Comparison of ENCODE assay signal across 20 cellular contexts in the genomic region with DNA sequence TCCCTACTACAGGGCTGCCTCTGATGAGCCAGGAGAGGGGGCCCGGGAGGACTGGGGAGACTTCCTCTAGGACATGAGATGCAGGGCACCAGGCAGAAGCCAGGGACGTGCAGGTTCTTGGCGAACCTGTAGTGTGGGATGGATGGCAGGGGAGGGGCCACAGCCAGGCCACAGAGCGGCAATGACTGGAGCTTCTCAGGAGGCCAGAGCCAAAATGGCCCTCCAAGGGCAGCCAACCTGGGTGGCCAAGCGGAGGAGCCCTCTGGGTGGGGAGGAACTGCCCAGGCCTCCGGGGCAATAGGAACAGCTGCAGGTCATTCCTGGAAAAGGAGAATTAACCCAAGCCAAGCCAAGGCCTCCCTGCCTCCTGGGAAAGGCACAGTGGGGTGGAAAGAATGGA.
"Had no signal": no experiment of that assay in that cellular context is flagged by ENCODE, and none has a peak within 500 bp of the region (broad histone marks: within the 10 kb centered on the region; RNA-seq: fewer than 3 reads in every experiment).

No MANE protein-coding gene starts in this region.

- H3K9me3 Mint-ChIP-seq: dendritic cell treated with granulocyte-macrophage colony-stimulating factor and Interleukin-4, amounts not matched to agents 40 ng/mL and 50 ng/mL, for 4 days; effector memory CD8-positive, alpha-beta T cell; naive thymus-derived CD8-positive, alpha-beta T cell; stimulated activated memory B cell treated with anti-CD40 and anti-IgM and Interleukin-4, amounts not matched to agents 10 μg/mL and 1 μg/mL and 100 μg/mL, for 72 hours; stimulated activated naive CD8-positive, alpha-beta T cell treated with anti-CD3 and anti-CD28 coated beads, Interleukin-15, Interleukin-2, amounts not matched to agents 100 ng/mL and 50 ng/mL, for 24 hours had no signal

- H3K27me3 Mint-ChIP-seq: naive thymus-derived CD8-positive, alpha-beta T cell; stimulated activated memory B cell treated with anti-CD40 and anti-IgM and Interleukin-4, amounts not matched to agents 10 μg/mL and 1 μg/mL and 100 μg/mL, for 72 hours; stimulated activated naive CD8-positive, alpha-beta T cell treated with anti-CD3 and anti-CD28 coated beads, Interleukin-15, Interleukin-2, amounts not matched to agents 100 ng/mL and 50 ng/mL, for 24 hours had no signal

- H3K4me1 ChIP-seq: spleen had no signal

- H3K9me3 ChIP-seq: mucosa of descending colon, ovary, spleen had no signal

- DNase-seq: cerebellar nuclear complex; effector memory CD8-positive, alpha-beta T cell; foreskin keratinocyte; kidney glomerular epithelial cell; mucosa of descending colon; naive thymus-derived CD8-positive, alpha-beta T cell; nucleus accumbens; right cardiac atrium; spleen; stimulated activated CD4-positive, alpha-beta T cell treated with anti-CD3 and anti-CD28 coated beads, Interleukin-15, amount 100 ng/mL, for 24 hours; stimulated activated CD4-positive, alpha-beta T cell treated with anti-CD3 and anti-CD28 coated beads, Interleukin-1b, Interleukin-23, amount 100 ng/mL, for 48 hours; stimulated activated CD4-positive, alpha-beta T cell treated with anti-CD3 and anti-CD28 coated beads, Interleukin-4, amount 100 ng/mL, for 24 hours; trophoblast cell had no signal

- H3K36me3 ChIP-seq: ovary, spleen had no signal

- H3K79me2 ChIP-seq: hepatocyte had no signal

- H3K27ac ChIP-seq: foreskin keratinocyte, hepatocyte, ovary, spleen had no signal

- H3K4me3 ChIP-seq: hepatocyte, mucosa of descending colon, ovary, spleen had no signal

- H3K36me3 Mint-ChIP-seq: naive thymus-derived CD8-positive, alpha-beta T cell; stimulated activated memory B cell treated with anti-CD40 and anti-IgM and Interleukin-4, amounts not matched to agents 10 μg/mL and 1 μg/mL and 100 μg/mL, for 72 hours had no signal

- ATAC-seq: effector memory CD8-positive, alpha-beta T cell; foreskin keratinocyte; mucosa of descending colon; naive thymus-derived CD8-positive, alpha-beta T cell; right cardiac atrium; stimulated activated memory B cell treated with anti-CD40 and anti-IgM and Interleukin-4, amounts not matched to agents 10 μg/mL and 1 μg/mL and 100 μg/mL, for 72 hours had no signal

- FAIRE-seq: colon had no signal

- H3K27ac Mint-ChIP-seq: dendritic cell treated with granulocyte-macrophage colony-stimulating factor and Interleukin-4, amounts not matched to agents 40 ng/mL and 50 ng/mL, for 4 days; effector memory CD8-positive, alpha-beta T cell; progenitor cell of endocrine pancreas; stimulated activated memory B cell treated with anti-CD40 and anti-IgM and Interleukin-4, amounts not matched to agents 10 μg/mL and 1 μg/mL and 100 μg/mL, for 72 hours; stimulated activated naive CD8-positive, alpha-beta T cell treated with anti-CD3 and anti-CD28 coated beads, Interleukin-15, Interleukin-2, amounts not matched to agents 100 ng/mL and 50 ng/mL, for 24 hours had no signal

- H2AFZ ChIP-seq: hepatocyte had no signal

- H3K27me3 ChIP-seq: hepatocyte, ovary, spleen had no signal

- H3K4me3 Mint-ChIP-seq: dendritic cell treated with granulocyte-macrophage colony-stimulating factor and Interleukin-4, amounts not matched to agents 40 ng/mL and 50 ng/mL, for 4 days; effector memory CD8-positive, alpha-beta T cell; naive thymus-derived CD8-positive, alpha-beta T cell; stimulated activated memory B cell treated with anti-CD40 and anti-IgM and Interleukin-4, amounts not matched to agents 10 μg/mL and 1 μg/mL and 100 μg/mL, for 72 hours; stimulated activated naive CD8-positive, alpha-beta T cell treated with anti-CD3 and anti-CD28 coated beads, Interleukin-15, Interleukin-2, amounts not matched to agents 100 ng/mL and 50 ng/mL, for 24 hours had no signal

- H3K4me1 Mint-ChIP-seq: naive thymus-derived CD8-positive, alpha-beta T cell had no signal

- H3K4me2 ChIP-seq: hepatocyte had no signal
